8 cellular contexts compared by ENCODE assay signal in genomic region chr12:6535697-6535946, GRCh38. TPM values are rescaled to one million over a fixed set of nuclear protein-coding genes. Genes with fewer than 3 reads are reported as not detected.
A peak's percentile ranks its signal among the peaks of the same experiment; 100 is the strongest.
DNase-seq lines count a peak whose midpoint lies in the region; FAIRE-seq and TF ChIP-seq lines count a peak whose summit lies in the region.

No MANE protein-coding gene starts in this region.

- H3K27me3 ChIP-seq in BLaER1 treated with 17β-estradiol and CSF1 and Interleukin-3, amounts not matched to agents 10 nM and 100 nM, result no peaks in the 10 kb centered on the region
- H3K27me3 ChIP-seq in OCI-LY1 (ENCODE audit: insufficient read depth, low read length), result no peaks in the 10 kb centered on the region
- no peaks in the 10 kb centered on the region for H3K27me3 ChIP-seq in H1 (replicated peaks in 1 of 4; ENCODE audit: control insufficient read depth in 3 of 4, extremely low read depth in 1 of 4, insufficient read depth in 3 of 4, low read length in 3 of 4)

- peak overlapping the region; percentile 98 for H3K4me3 Mint-ChIP-seq in neural crest cell

- no peak overlapping the region for H4K91ac ChIP-seq in H1 (replicated peaks; ENCODE audit: insufficient read length, low read length)

- DNase-seq in H1 (ENCODE audit: low read depth in 1 of 2, low spot score in 2 of 2) (no peak), neural crest cell (ENCODE audit: low read depth, low spot score) (no peak), NCI-H82 (lab: John Stamatoyannopoulos, UW) (no peak), DMS153 treated with DMSO at 0.1 percent for 48 hours (lab: John Stamatoyannopoulos, UW; ENCODE audit: unreplicated experiment) (no peak), NCI-H526 treated with DMSO at 0.1 percent for 48 hours (lab: John Stamatoyannopoulos, UW) (no peak), NCI-H2171 (lab: John Stamatoyannopoulos, UW) (no peak)

- H3K9me3 ChIP-seq in BLaER1 treated with 17β-estradiol and CSF1 and Interleukin-3, amounts not matched to agents 10 nM and 100 nM (replicated peaks in 1 of 11), result no peaks in the 10 kb centered on the region
- no peaks in the 10 kb centered on the region for H3K9me3 ChIP-seq in OCI-LY1 (ENCODE audit: low read length)
- no peaks in the 10 kb centered on the region for H3K9me3 ChIP-seq in H1 (ENCODE audit: insufficient read depth in 2 of 2, low read depth in 1 of 2, low read length in 1 of 2)

- no peak overlapping the region for H2BK20ac ChIP-seq in H1 (ENCODE audit: low read length)

- no peaks in the 10 kb centered on the region for H3K9me2 ChIP-seq in OCI-LY1 (ENCODE audit: low read depth, low read length)

- no peak for TF ChIP-seq CTCF in OCI-LY1 (IDR thresholded peaks at IDR 0.05; ENCODE audit: low read length)
- no peak for TF ChIP-seq CTCF in H1 (IDR thresholded peaks at IDR 0.05; ENCODE audit: control extremely low read depth in 1 of 3, insufficient read depth in 1 of 3, low read depth in 1 of 3, low read length in 3 of 3)
- no peak for TF ChIP-seq CTCF in neural crest cell (conservative IDR thresholded peaks at IDR 0.05)

- TF ChIP-seq POLR2A in H1 (IDR thresholded peaks at IDR 0.05; ENCODE audit: control extremely low read depth in 1 of 2, low read depth in 2 of 2, low read length in 2 of 2), result no peak; a peak in 1 of 3 replicates

- peaks cover 63 to 78% (median 72%) of the 10 kb centered on the region in 10 experiments for H3K4me1 ChIP-seq in BLaER1 treated with 17β-estradiol and CSF1 and Interleukin-3, amounts not matched to agents 10 nM and 100 nM
- H3K4me1 ChIP-seq in OCI-LY1 (ENCODE audit: insufficient read depth, low read length, severe bottlenecking), result peaks cover 71% of the 10 kb centered on the region
- H3K4me1 ChIP-seq in H1 (replicated peaks in 1 of 4; ENCODE audit: control insufficient read depth in 3 of 4, insufficient read depth in 4 of 4, low read length in 3 of 4), result peaks cover 0 to 25% (median 21%) of the 10 kb centered on the region in 4 experiments; a peak in 6 of 7 replicates

- no peak overlapping the region for H2BK12ac ChIP-seq in H1 (ENCODE audit: low read depth, low read length)

- peaks cover 50% of the 10 kb centered on the region for H3K27me3 Mint-ChIP-seq in neural crest cell (ENCODE audit: low read depth)

- peak overlapping the region; percentile 90 for H2BK5ac ChIP-seq in H1 (ENCODE audit: low read depth, low read length)

- WGBS in H1 (ENCODE audit: extremely low coverage in 1 of 2, insufficient coverage in 1 of 2, insufficient read length in 1 of 2, insufficient replicate concordance in 2 of 2, low coverage in 1 of 2, low lambda C conversion rate in 2 of 2, missing lambda C conversion rate in 1 of 2), 2 experiments, result 0% methylated on average over 6 of the region's 6 CpGs; no CpG with 5 or more reads in 1 of the 2 experiments

- no peak for TF ChIP-seq RAD21 in H1 (IDR thresholded peaks at IDR 0.05 in 1 of 2, conservative IDR thresholded peaks at IDR 0.05 in 1 of 2; ENCODE audit: low read depth in 2 of 2, low read length in 2 of 2)

- no peak overlapping the region for H2AK5ac ChIP-seq in H1 (ENCODE audit: low read depth, low read length)

- peak overlapping the region; percentile 92 to 100 (median 99) for H3K9ac ChIP-seq in BLaER1 treated with 17β-estradiol and CSF1 and Interleukin-3, amounts not matched to agents 10 nM and 100 nM
- peak overlapping the region; percentile 92 for H3K9ac ChIP-seq in OCI-LY1 (ENCODE audit: low read length)
- H3K9ac ChIP-seq in H1 (replicated peaks in 1 of 4; ENCODE audit: extremely low read depth in 1 of 4, low read depth in 3 of 4, low read length in 3 of 4), result peak overlapping the region; percentile 89 to 99 (median 98)

- peak overlapping the region; percentile 96 for H3K56ac ChIP-seq in H1 (replicated peaks; ENCODE audit: insufficient read length, low read depth, low read length)

- H2BK15ac ChIP-seq in H1 (ENCODE audit: low read length), result no peak overlapping the region

- H3K23me2 ChIP-seq in H1 (ENCODE audit: low read depth, low read length), result peaks cover 16% of the 10 kb centered on the region

- H3K4ac ChIP-seq in H1 (replicated peaks; ENCODE audit: insufficient read length, low read depth, low read length), result no peak overlapping the region

- no peak overlapping the region for H3K14ac ChIP-seq in H1 (ENCODE audit: insufficient read length)

- H2AFZ ChIP-seq in OCI-LY1 (ENCODE audit: low read length) (no peak overlapping the region), H1 (ENCODE audit: low read length) (no peak overlapping the region)

- CTCF ChIA-PET in H1 (lab: Charles Lee; ENCODE audit: partially characterized antibody), result interaction anchor here (1.1 to 24.9 kb wide), 5 partner anchors 8 to 230 kb away, joined by 3 to 462 read pairs (median 3); partner anchors contain the start of genes IFFO1 and NOP2

- H3K4me2 ChIP-seq in BLaER1 treated with 17β-estradiol and CSF1 and Interleukin-3, amounts not matched to agents 10 nM and 100 nM, result peak overlapping the region; percentile 95 to 100 (median 99)
- H3K4me2 ChIP-seq in OCI-LY1 (ENCODE audit: low read length), result peak overlapping the region; percentile 91
- H3K4me2 ChIP-seq in H1 (ENCODE audit: insufficient read depth in 1 of 2, low read depth in 2 of 2, low read length in 2 of 2), result peak overlapping the region; percentile 80 to 91

- FAIRE-seq in H1 (lab: Jason Lieb, UNC), result no peak

- peak overlapping the region; percentile 96 for H3K27ac Mint-ChIP-seq in neural crest cell (ENCODE audit: unreplicated experiment)

- POLR2A ChIA-PET in H1 (lab: Charles Lee; ENCODE audit: partially characterized antibody), result interaction anchor here (0.6 to 11.4 kb wide), 36 partner anchors 8 to 393 kb away, joined by 3 to 665 read pairs (median 12); partner anchors contain the start of genes CDCA3, CHD4, IFFO1 and MRPL51

- H3K79me2 ChIP-seq in OCI-LY1 (ENCODE audit: insufficient read depth, low read length) (peaks cover 17% of the 10 kb centered on the region), H1 (ENCODE audit: control insufficient read depth in 1 of 2, insufficient read depth in 2 of 2, low read length in 2 of 2) (peaks cover 3 to 28% of the 10 kb centered on the region in 2 experiments; a peak in 3 of 4 replicates)

- peaks cover 34% of the 10 kb centered on the region for H3K36me3 Mint-ChIP-seq in neural crest cell (ENCODE audit: low read depth)

- no peaks in the 10 kb centered on the region for H3K9me3 Mint-ChIP-seq in neural crest cell

- H4K20me1 ChIP-seq in BLaER1 treated with 17β-estradiol and CSF1 and Interleukin-3, amounts not matched to agents 10 nM and 100 nM, result peaks cover 58 to 76% (median 61%) of the 10 kb centered on the region in 11 experiments
- H4K20me1 ChIP-seq in OCI-LY1 (ENCODE audit: insufficient read depth, low read length) (no peaks in the 10 kb centered on the region), H1 (replicated peaks in 1 of 2; ENCODE audit: control insufficient read depth in 1 of 2, insufficient read depth in 2 of 2, low read length in 2 of 2) (peaks cover 10 to 21% of the 10 kb centered on the region in 2 experiments)

- peak overlapping the region; percentile 89; the same call in 1 of the 2 replicates for H3K18ac ChIP-seq in H1 (ENCODE audit: extremely low read depth, low read length)

- TF ChIP-seq EP300 in H1 (IDR thresholded peaks at IDR 0.05; ENCODE audit: borderline replicate concordance in 1 of 2, low read depth in 2 of 2, low read length in 2 of 2), result no peak

- H3K36me3 ChIP-seq in BLaER1 treated with 17β-estradiol and CSF1 and Interleukin-3, amounts not matched to agents 10 nM and 100 nM, result peaks cover 53 to 68% (median 56%) of the 10 kb centered on the region in 11 experiments
- H3K36me3 ChIP-seq in OCI-LY1 (ENCODE audit: insufficient read depth, low read length) (peaks cover 69% of the 10 kb centered on the region), H1 (ENCODE audit: control insufficient read depth in 2 of 4, insufficient read depth in 4 of 4, low read length in 3 of 4) (peaks cover 27 to 49% (median 34%) of the 10 kb centered on the region in 4 experiments)

- H4K8ac ChIP-seq in H1 (ENCODE audit: extremely low read depth, insufficient read depth, low read length), result peak overlapping the region; percentile 73; the same call in 1 of the 2 replicates

- no peak overlapping the region for H3K23ac ChIP-seq in H1 (ENCODE audit: insufficient read length)

- no peaks in the 10 kb centered on the region; the same call in none of the 2 replicates for H3F3A ChIP-seq in OCI-LY1 (ENCODE audit: insufficient read depth, low read length)

- peaks cover 75% of the 10 kb centered on the region for H3K4me1 Mint-ChIP-seq in neural crest cell

- H2BK120ac ChIP-seq in H1 (replicated peaks; ENCODE audit: low read depth, low read length), result no peak overlapping the region

- no peaks in the 10 kb centered on the region; the same call in 1 of the 2 replicates for H3K79me1 ChIP-seq in H1 (ENCODE audit: low read depth, low read length)

- H3K27ac ChIP-seq in BLaER1 treated with 17β-estradiol and CSF1 and Interleukin-3, amounts not matched to agents 10 nM and 100 nM, result peak overlapping the region; percentile 44 to 100 (median 99); a peak in 21 of 22 replicates
- H3K27ac ChIP-seq in OCI-LY1 (ENCODE audit: low read depth, low read length, poor library complexity, severe bottlenecking), result peak overlapping the region; percentile 85
- H3K27ac ChIP-seq in H1 (ENCODE audit: low read depth, low read length), result peak overlapping the region; percentile 98; the same call in 1 of the 2 replicates

- peak overlapping the region; percentile 81 for H4K5ac ChIP-seq in H1 (ENCODE audit: insufficient read length, low read depth, low read length)

- H3K4me3 ChIP-seq in BLaER1 treated with 17β-estradiol and CSF1 and Interleukin-3, amounts not matched to agents 10 nM and 100 nM, result peak overlapping the region; percentile 93 to 100 (median 96)
- H3K4me3 ChIP-seq in OCI-LY1 (ENCODE audit: low read depth, low read length, poor library complexity, severe bottlenecking) (peak overlapping the region; percentile 98), H1 (ENCODE audit: extremely low read depth in 1 of 4, insufficient read depth in 2 of 4, low read depth in 3 of 4, low read length in 4 of 4) (peak overlapping the region; percentile 83 to 98 (median 90))

RNA-seq across cellular contexts. Expression of gene GAPDH, which starts 1.3 kb away (rescaled TPM):
- 5,175 and 5,215 TPM in 2 replicates for total RNA-seq in H1 (2021; fragmentation: NEBNext Ultra II Directional; extraction: Animal tissue kit (Norgen Biotek cat#: 25700))
- 15,878 and 16,791 TPM in 2 replicates for polyA plus RNA-seq in H1 (2011; rRNA removed)
- polyA plus RNA-seq in H1 (2011; cell fraction: cytosol; rRNA removed), result 15,311 TPM
- polyA plus RNA-seq in H1 (2011; cell fraction: nucleus; rRNA removed), result 11,358 TPM
- polyA plus RNA-seq in H1 (2012, experiment 1 of 2), result 6,320 to 9,842 TPM (median 9,706 TPM) in 4 replicates
- polyA plus RNA-seq in H1 (2012, experiment 2 of 2), result 9,111 TPM
- polyA plus RNA-seq in H1 (2013, experiment 1 of 2), result 3,841 TPM
- polyA plus RNA-seq in H1 (2013, experiment 2 of 2), result 3,883 TPM
- polyA minus RNA-seq in H1 (2011; rRNA and poly(A)+ RNA removed), result 9,722 and 10,058 TPM in 2 replicates
- polyA minus RNA-seq in H1 (2011; cell fraction: cytosol; rRNA and poly(A)+ RNA removed), result 5,130 TPM
- polyA minus RNA-seq in H1 (2011; cell fraction: nucleus; rRNA and poly(A)+ RNA removed), result 3,036 TPM
- 3,867 and 3,984 TPM in 2 replicates for total RNA-seq in neural crest cell

RNA-seq across cellular contexts. Expression of gene IFFO1, which starts 20.2 kb away (rescaled TPM):
- total RNA-seq in H1 (2021; fragmentation: NEBNext Ultra II Directional; extraction: Animal tissue kit (Norgen Biotek cat#: 25700)), result 11.8 and 12.2 TPM in 2 replicates
- polyA plus RNA-seq in H1 (2011; rRNA removed), result 12.8 and 16.4 TPM in 2 replicates
- 15.3 TPM for polyA plus RNA-seq in H1 (2011; cell fraction: cytosol; rRNA removed)
- 40.6 TPM for polyA plus RNA-seq in H1 (2011; cell fraction: nucleus; rRNA removed)
- polyA plus RNA-seq in H1 (2012, experiment 1 of 2), result 8.2 to 13.3 TPM (median 13.2 TPM) in 4 replicates
- 7.8 TPM for polyA plus RNA-seq in H1 (2012, experiment 2 of 2)
- polyA plus RNA-seq in H1 (2013, experiment 1 of 2), result 11.5 TPM
- polyA plus RNA-seq in H1 (2013, experiment 2 of 2), result 9.5 TPM
- polyA minus RNA-seq in H1 (2011; rRNA and poly(A)+ RNA removed), result 4.7 and 4.9 TPM in 2 replicates
- polyA minus RNA-seq in H1 (2011; cell fraction: cytosol; rRNA and poly(A)+ RNA removed), result 3.6 TPM
- polyA minus RNA-seq in H1 (2011; cell fraction: nucleus; rRNA and poly(A)+ RNA removed), result 10.6 TPM
- total RNA-seq in neural crest cell, result 27.2 and 28.9 TPM in 2 replicates

RNA-seq across cellular contexts. Expression of gene NOP2, which starts 32.5 kb away (rescaled TPM):
- 82.6 and 85.6 TPM in 2 replicates for total RNA-seq in H1 (2021; fragmentation: NEBNext Ultra II Directional; extraction: Animal tissue kit (Norgen Biotek cat#: 25700))
- polyA plus RNA-seq in H1 (2011; rRNA removed), result 34.4 and 35.4 TPM in 2 replicates
- polyA plus RNA-seq in H1 (2011; cell fraction: cytosol; rRNA removed), result 55.4 TPM
- polyA plus RNA-seq in H1 (2011; cell fraction: nucleus; rRNA removed), result 191 TPM
- 73.4 to 85.0 TPM (median 77.9 TPM) in 4 replicates for polyA plus RNA-seq in H1 (2012, experiment 1 of 2)
- polyA plus RNA-seq in H1 (2012, experiment 2 of 2), result 49.2 TPM
- polyA plus RNA-seq in H1 (2013, experiment 1 of 2), result 63.9 TPM
- 51.3 TPM for polyA plus RNA-seq in H1 (2013, experiment 2 of 2)
- polyA minus RNA-seq in H1 (2011; rRNA and poly(A)+ RNA removed), result 29.8 and 75.1 TPM in 2 replicates
- 26.6 TPM for polyA minus RNA-seq in H1 (2011; cell fraction: cytosol; rRNA and poly(A)+ RNA removed)
- polyA minus RNA-seq in H1 (2011; cell fraction: nucleus; rRNA and poly(A)+ RNA removed), result 45.4 TPM
- total RNA-seq in neural crest cell, result 73.3 and 75.1 TPM in 2 replicates

RNA-seq across cellular contexts. Expression of gene NCAPD2, which starts 41.7 kb away (rescaled TPM):
- total RNA-seq in H1 (2021; fragmentation: NEBNext Ultra II Directional; extraction: Animal tissue kit (Norgen Biotek cat#: 25700)), result 129 and 132 TPM in 2 replicates
- polyA plus RNA-seq in H1 (2011; rRNA removed), result 55.8 and 69.6 TPM in 2 replicates
- polyA plus RNA-seq in H1 (2011; cell fraction: cytosol; rRNA removed), result 80.8 TPM
- 136 TPM for polyA plus RNA-seq in H1 (2011; cell fraction: nucleus; rRNA removed)
- 87.4 to 104 TPM (median 95.1 TPM) in 4 replicates for polyA plus RNA-seq in H1 (2012, experiment 1 of 2)
- 28.6 TPM for polyA plus RNA-seq in H1 (2012, experiment 2 of 2)
- polyA plus RNA-seq in H1 (2013, experiment 1 of 2), result 55.8 TPM
- polyA plus RNA-seq in H1 (2013, experiment 2 of 2), result 51.4 TPM
- 177 and 197 TPM in 2 replicates for polyA minus RNA-seq in H1 (2011; rRNA and poly(A)+ RNA removed)
- 94.8 TPM for polyA minus RNA-seq in H1 (2011; cell fraction: cytosol; rRNA and poly(A)+ RNA removed)
- 106 TPM for polyA minus RNA-seq in H1 (2011; cell fraction: nucleus; rRNA and poly(A)+ RNA removed)
- 133 TPM in 2 replicates for total RNA-seq in neural crest cell

RNA-seq across cellular contexts. Expression of gene MRPL51, which starts 42.6 kb away (rescaled TPM):
- total RNA-seq in H1 (2021; fragmentation: NEBNext Ultra II Directional; extraction: Animal tissue kit (Norgen Biotek cat#: 25700)), result 318 and 331 TPM in 2 replicates
- polyA plus RNA-seq in H1 (2011; rRNA removed), result 101 and 119 TPM in 2 replicates
- polyA plus RNA-seq in H1 (2011; cell fraction: cytosol; rRNA removed), result 179 TPM
- 62.0 TPM for polyA plus RNA-seq in H1 (2011; cell fraction: nucleus; rRNA removed)
- 250 to 352 TPM (median 276 TPM) in 4 replicates for polyA plus RNA-seq in H1 (2012, experiment 1 of 2)
- 64.2 TPM for polyA plus RNA-seq in H1 (2012, experiment 2 of 2)
- polyA plus RNA-seq in H1 (2013, experiment 1 of 2), result 764 TPM
- 884 TPM for polyA plus RNA-seq in H1 (2013, experiment 2 of 2)
- 25.9 and 35.9 TPM in 2 replicates for polyA minus RNA-seq in H1 (2011; rRNA and poly(A)+ RNA removed)
- 36.5 TPM for polyA minus RNA-seq in H1 (2011; cell fraction: cytosol; rRNA and poly(A)+ RNA removed)
- polyA minus RNA-seq in H1 (2011; cell fraction: nucleus; rRNA and poly(A)+ RNA removed), result 27.2 TPM
- total RNA-seq in neural crest cell, result 262 and 272 TPM in 2 replicates
